17 cellular contexts compared by ENCODE assay signal in genomic region chr10:77911535-77912123, GRCh38. TPM values are rescaled to one million over a fixed set of nuclear protein-coding genes. Genes with fewer than 3 reads are reported as not detected.
DNase-seq lines count a peak whose midpoint lies in the region; ATAC-seq and TF ChIP-seq lines count a peak whose summit lies in the region.
"Had no signal": no experiment of that assay in that cellular context is flagged by ENCODE, and none has a peak within 500 bp of the region (broad histone marks: within the 10 kb centered on the region; RNA-seq: fewer than 3 reads in every experiment).

No MANE protein-coding gene starts in this region.

- DNase-seq in EH (ENCODE audit: low read depth) = peak; percentile 73
- DNase-seq in NB4 (ENCODE audit: low read depth) = peak; percentile 49
- no peak for DNase-seq in brain microvascular endothelial cell
- peak; percentile 76 for DNase-seq in osteoblast (ENCODE audit: insufficient read length, low spot score, missing footprints)
- DNase-seq in activated CD4-positive, alpha-beta T cell treated with anti-CD3 and anti-CD28 coated beads, Interleukin-2, amount 50 U/mL, for 48 hours = no peak
- DNase-seq in mesothelial cell of epicardium (ENCODE audit: low spot score in 2 of 2, unreplicated experiment in 2 of 2) = no peak
- DNase-seq: activated CD8-positive, alpha-beta memory T cell treated with anti-CD3 and anti-CD28 coated beads, Interleukin-2, amount 10 ng/mL, durations not matched to agents 7 days and 5 days; activated naive CD4-positive, alpha-beta T cell; effector memory CD8-positive, alpha-beta T cell; kidney glomerular epithelial cell; NCI-H2081 treated with DMSO at 0.1 percent for 48 hours had no signal

- no peaks in the 10 kb centered on the region for H3K9me3 ChIP-seq in osteoblast (ENCODE audit: low read depth, low read length)

- H3K27ac ChIP-seq in brain microvascular endothelial cell (no peak overlapping the region), osteoblast (ENCODE audit: low read depth, low read length) (no peak overlapping the region)
- H3K27ac ChIP-seq: C4-2B, SK-N-MC, VCaP had no signal

- no peak overlapping the region for H2AFZ ChIP-seq in osteoblast (ENCODE audit: low read length)

- TF ChIP-seq CTCF in NB4 (IDR thresholded peaks at IDR 0.05; ENCODE audit: low read depth, low read length) = no peak
- TF ChIP-seq CTCF in brain microvascular endothelial cell (IDR thresholded peaks at IDR 0.05; ENCODE audit: low read depth, low read length, missing control alignments) = peak; percentile 13
- no peak for TF ChIP-seq CTCF in osteoblast (IDR thresholded peaks at IDR 0.05; ENCODE audit: extremely low read depth, low read depth, low read length)
- no peak for TF ChIP-seq CTCF in mesothelial cell of epicardium (IDR thresholded peaks at IDR 0.05; ENCODE audit: unreplicated experiment)

- H3K4me3 ChIP-seq in NB4 (ENCODE audit: low read depth, low read length) = no peak overlapping the region
- H3K4me3 ChIP-seq in brain microvascular endothelial cell (ENCODE audit: low read depth, low read length) = no peak overlapping the region
- H3K4me3 ChIP-seq in osteoblast (ENCODE audit: insufficient read depth, low read length) = no peak overlapping the region
- H3K4me3 ChIP-seq: SK-N-MC had no signal

- H3K4me1 Mint-ChIP-seq in mesothelial cell of epicardium = peaks cover 14% of the 10 kb centered on the region

- H3K79me2 ChIP-seq in osteoblast (ENCODE audit: insufficient read depth, low read length) = peaks cover 92% of the 10 kb centered on the region

- no peak for TF ChIP-seq POLR2A in NB4 (IDR thresholded peaks at IDR 0.05; ENCODE audit: extremely low read depth, insufficient read length)

- in situ Hi-C loops in brain microvascular endothelial cell (cut with HindIII; ENCODE audit: low pct_ligation_motif_present, low sequenced_read_pairs) = no loop called here

- no peak overlapping the region for H3K27ac Mint-ChIP-seq in mesothelial cell of epicardium
- H3K27ac Mint-ChIP-seq: activated CD8-positive, alpha-beta memory T cell treated with anti-CD3 and anti-CD28 coated beads, Interleukin-2, amount 10 ng/mL, durations not matched to agents 7 days and 5 days; stimulated activated effector memory CD8-positive, alpha-beta T cell treated with anti-CD3 and anti-CD28 coated beads, Interleukin-12 subunit alpha, Interleukin-12 subunit beta, amount 100 ng/mL, for 72 hours had no signal

- H4K20me1 ChIP-seq in osteoblast (ENCODE audit: insufficient read depth, low read length) = peaks cover 64% of the 10 kb centered on the region

- H3K9me3 Mint-ChIP-seq in mesothelial cell of epicardium = no peaks in the 10 kb centered on the region
- H3K9me3 Mint-ChIP-seq: effector memory CD8-positive, alpha-beta T cell; stimulated activated effector memory CD8-positive, alpha-beta T cell treated with anti-CD3 and anti-CD28 coated beads, Interleukin-12 subunit alpha, Interleukin-12 subunit beta, amount 100 ng/mL, for 72 hours had no signal

- peaks cover 33% of the 10 kb centered on the region for H3K4me1 ChIP-seq in osteoblast (ENCODE audit: insufficient read depth, low read length)

- H3K36me3 ChIP-seq in brain microvascular endothelial cell (replicated peaks) = no peaks in the 10 kb centered on the region
- no peaks in the 10 kb centered on the region for H3K36me3 ChIP-seq in osteoblast (ENCODE audit: insufficient read depth, low read length)

- ATAC-seq in GM21619 (IDR thresholded peaks at IDR 0.05; ENCODE audit: unreplicated experiment) (no peak), HG02798 (IDR thresholded peaks at IDR 0.05; ENCODE audit: poor library complexity, unreplicated experiment) (no peak)
- ATAC-seq: activated CD8-positive, alpha-beta memory T cell treated with anti-CD3 and anti-CD28 coated beads, Interleukin-2, amount 10 ng/mL, durations not matched to agents 7 days and 5 days; effector memory CD8-positive, alpha-beta T cell; stimulated activated effector memory CD8-positive, alpha-beta T cell treated with anti-CD3 and anti-CD28 coated beads, Interleukin-12 subunit alpha, Interleukin-12 subunit beta, amount 100 ng/mL, for 72 hours had no signal

- no peaks in the 10 kb centered on the region for H3K27me3 Mint-ChIP-seq in mesothelial cell of epicardium (ENCODE audit: low read depth)
- H3K27me3 Mint-ChIP-seq: effector memory CD8-positive, alpha-beta T cell had no signal

- no peak overlapping the region for H3K4me3 Mint-ChIP-seq in mesothelial cell of epicardium
- H3K4me3 Mint-ChIP-seq: activated CD8-positive, alpha-beta memory T cell treated with anti-CD3 and anti-CD28 coated beads, Interleukin-2, amount 10 ng/mL, durations not matched to agents 7 days and 5 days; effector memory CD8-positive, alpha-beta T cell; stimulated activated effector memory CD8-positive, alpha-beta T cell treated with anti-CD3 and anti-CD28 coated beads, Interleukin-12 subunit alpha, Interleukin-12 subunit beta, amount 100 ng/mL, for 72 hours had no signal

- H3K4me2 ChIP-seq in osteoblast (ENCODE audit: insufficient read depth, low read length) = no peak overlapping the region

- no peaks in the 10 kb centered on the region for H3K27me3 ChIP-seq in brain microvascular endothelial cell (replicated peaks)
- no peaks in the 10 kb centered on the region for H3K27me3 ChIP-seq in osteoblast (ENCODE audit: insufficient read depth, low read length)

- H3K36me3 Mint-ChIP-seq in mesothelial cell of epicardium = no peaks in the 10 kb centered on the region
- H3K36me3 Mint-ChIP-seq: activated CD8-positive, alpha-beta memory T cell treated with anti-CD3 and anti-CD28 coated beads, Interleukin-2, amount 10 ng/mL, durations not matched to agents 7 days and 5 days; stimulated activated effector memory CD8-positive, alpha-beta T cell treated with anti-CD3 and anti-CD28 coated beads, Interleukin-12 subunit alpha, Interleukin-12 subunit beta, amount 100 ng/mL, for 72 hours had no signal

RNA-seq across cellular contexts. Expression of gene DLG5, which starts 14.9 kb away (rescaled TPM):
- total RNA-seq in osteoblast (51.4 and 51.6 TPM in 2 replicates), mesothelial cell of epicardium (79.8 to 82.2 TPM (median 80.2 TPM) in 3 replicates)

Comparison
In these comparisons a context has a peak if more than half of its experiments do, and no peak if none do; other contexts are left out.
1. DNase-seq: peak in EH (single experiment), NB4 (single experiment) and osteoblast (single experiment); none in brain microvascular endothelial cell (single experiment), activated CD4-positive, alpha-beta T cell treated with anti-CD3 and anti-CD28 coated beads, Interleukin-2, amount 50 U/mL, for 48 hours (0 of 2) and mesothelial cell of epicardium (0 of 2).